In genomic region chr7:7682856-7683255, GRCh38 we compare ENCODE assay signal across 22 cellular contexts. TPM values are rescaled to one million over a fixed set of nuclear protein-coding genes. Genes with fewer than 3 reads are reported as not detected.
DNase-seq lines count a peak whose midpoint lies in the region; ATAC-seq and TF ChIP-seq lines count a peak whose summit lies in the region.
"Had no signal": no experiment of that assay in that cellular context is flagged by ENCODE, and none has a peak within 500 bp of the region (broad histone marks: within the 10 kb centered on the region; RNA-seq: fewer than 3 reads in every experiment).

No MANE protein-coding gene starts in this region.

- ATAC-seq in HG03520 (IDR thresholded peaks at IDR 0.05; ENCODE audit: unreplicated experiment), result no peak
- ATAC-seq: activated CD8-positive, alpha-beta T cell treated with anti-CD3 and anti-CD28 coated beads for 36 hours; activated T-cell treated with anti-CD3 and anti-CD28 coated beads, Interleukin-2, amount 50 U/mL, for 72 hours; esophagus mucosa; Right ventricle myocardium inferior had no signal

- H3K9ac ChIP-seq in H9 (ENCODE audit: extremely low read depth, insufficient read length, low read length) (no peak overlapping the region), parathyroid adenoma (no peak overlapping the region)
- H3K9ac ChIP-seq: neural progenitor cell had no signal

- no peak overlapping the region for H2BK120ac ChIP-seq in H9 (ENCODE audit: low read depth, low read length, poor library complexity, severe bottlenecking)

- H3K36me3 Mint-ChIP-seq in Calu3 (ENCODE audit: insufficient read depth, unreplicated experiment) (no peaks in the 10 kb centered on the region), H9 (ENCODE audit: insufficient read depth in 1 of 3, low read depth in 3 of 3) (peaks cover 2 to 3% (median 2%) of the 10 kb centered on the region in 3 experiments; a peak in 4 of 7 replicates), brain (peaks cover 11% of the 10 kb centered on the region)

- no peaks in the 10 kb centered on the region for H3K9me3 Mint-ChIP-seq in Calu3 (ENCODE audit: low read depth, unreplicated experiment)
- peaks cover 2% of the 10 kb centered on the region in 2 experiments; a peak in 4 of 5 replicates for H3K9me3 Mint-ChIP-seq in H9
- H3K9me3 Mint-ChIP-seq in brain, result peaks cover 0 to 3% (median 2%) of the 10 kb centered on the region in 5 experiments
- H3K9me3 Mint-ChIP-seq: memory B cell, neural progenitor cell had no signal

- no peak overlapping the region for H4K5ac ChIP-seq in H9 (ENCODE audit: insufficient read length, low read depth, low read length)

- no peak for DNase-seq in Calu3
- no peak for DNase-seq in H9
- DNase-seq in effector CD8-positive, alpha-beta T cell (lab: John Stamatoyannopoulos, UW), result no peak
- no peak for DNase-seq in stimulated activated CD4-positive, alpha-beta T cell treated with anti-CD3 and anti-CD28 coated beads, Interleukin-12 subunit alpha, Interleukin-12 subunit beta, amount 100 ng/mL, for 4 hours
- DNase-seq in NK-92 (lab: John Stamatoyannopoulos, UW; ENCODE audit: unreplicated experiment), result no peak
- DNase-seq: activated CD8-positive, alpha-beta T cell treated with anti-CD3 and anti-CD28 coated beads for 36 hours; activated T-cell treated with anti-CD3 and anti-CD28 coated beads, Interleukin-2, amount 50 U/mL, for 72 hours; brain microvascular endothelial cell; immature natural killer cell; Kasumi-1; NCI-H1436 treated with DMSO at 0.1 percent for 48 hours; NCI-H2227 treated with DMSO at 0.1 percent for 48 hours; retina; stimulated activated naive CD4-positive, alpha-beta T cell treated with Interleukin-2 at 50 U/mL for 16 hours had no signal

- H3K4ac ChIP-seq in H9 (ENCODE audit: low read depth, low read length), result no peak overlapping the region

- no peaks in the 10 kb centered on the region for H3K27me3 Mint-ChIP-seq in Calu3 (ENCODE audit: unreplicated experiment)
- H3K27me3 Mint-ChIP-seq in H9 (ENCODE audit: low read depth), result no peaks in the 10 kb centered on the region
- no peaks in the 10 kb centered on the region for H3K27me3 Mint-ChIP-seq in brain
- H3K27me3 Mint-ChIP-seq: activated CD8-positive, alpha-beta T cell treated with anti-CD3 and anti-CD28 coated beads for 36 hours; activated naive CD8-positive, alpha-beta T cell; memory B cell had no signal

- CTCF ChIA-PET in Calu3 (lab: Charles Lee), result interaction anchor here (2.2 kb wide), 1 partner anchor 14 kb away, joined by 19 read pairs; no protein-coding TSS in a partner anchor

- no peak overlapping the region for H3K4me3 ChIP-seq in parathyroid adenoma (ENCODE audit: low read depth, low read length)
- H3K4me3 ChIP-seq: neural progenitor cell had no signal

- TF ChIP-seq CTCF in Calu3 (IDR thresholded peaks at IDR 0.05; ENCODE audit: unreplicated experiment) (no peak), H9 (conservative IDR thresholded peaks at IDR 0.05) (no peak), brain (conservative IDR thresholded peaks at IDR 0.05) (no peak), parathyroid adenoma (IDR thresholded peaks at IDR 0.05) (no peak)

- no peak overlapping the region for H2BK15ac ChIP-seq in H9 (ENCODE audit: low read depth, low read length)

- H2BK12ac ChIP-seq in H9 (ENCODE audit: insufficient read length, low read depth, low read length), result no peak overlapping the region

- H2AFZ ChIP-seq in H9 (ENCODE audit: low read length) (no peak overlapping the region), parathyroid adenoma (peak overlapping the region; percentile 31)
- H2AFZ ChIP-seq: neural progenitor cell had no signal

- H3K27ac Mint-ChIP-seq in Calu3 (ENCODE audit: unreplicated experiment) (peak overlapping the region; percentile 90), H9 (peak overlapping the region in 2 of 3 experiments; percentile 49 to 78; a peak in 2 of 7 replicates), brain (peak overlapping the region in 4 of 5 experiments; percentile 60 to 91 (median 74))
- H3K27ac Mint-ChIP-seq: activated CD8-positive, alpha-beta T cell treated with anti-CD3 and anti-CD28 coated beads for 36 hours; activated naive CD8-positive, alpha-beta T cell; activated T-cell treated with anti-CD3 and anti-CD28 coated beads, Interleukin-2, amount 50 U/mL, for 72 hours; memory B cell; neural progenitor cell had no signal

- H3K18ac ChIP-seq in H9 (ENCODE audit: insufficient read length, low read depth, low read length), result no peak overlapping the region

- no peak overlapping the region for H2BK20ac ChIP-seq in H9 (ENCODE audit: low read depth, low read length, poor library complexity, severe bottlenecking)

- H3K4me3 Mint-ChIP-seq in Calu3 (ENCODE audit: low read depth, unreplicated experiment), result peak overlapping the region; percentile 67
- no peak overlapping the region for H3K4me3 Mint-ChIP-seq in H9
- peak overlapping the region in 2 of 5 experiments; percentile 59 to 71 for H3K4me3 Mint-ChIP-seq in brain
- H3K4me3 Mint-ChIP-seq: activated CD8-positive, alpha-beta T cell treated with anti-CD3 and anti-CD28 coated beads for 36 hours; activated naive CD8-positive, alpha-beta T cell; activated T-cell treated with anti-CD3 and anti-CD28 coated beads, Interleukin-2, amount 50 U/mL, for 72 hours; immature natural killer cell; memory B cell; neural progenitor cell had no signal

- H3K79me2 ChIP-seq in H9 (ENCODE audit: insufficient read depth, low read length), result no peaks in the 10 kb centered on the region
- no peaks in the 10 kb centered on the region for H3K79me2 ChIP-seq in parathyroid adenoma

- intact Hi-C loops in Calu3 (cut with micrococcal nuclease; ENCODE audit: unreplicated experiment), result loop anchor here (1.0 to 5.0 kb wide), 3 partner anchors 209 to 534 kb away; no protein-coding TSS in a partner anchor

- no peaks in the 10 kb centered on the region for H4K20me1 ChIP-seq in H9 (ENCODE audit: control insufficient read depth, insufficient read depth, insufficient read length)

- BruUV-seq in Calu3 (replicated peaks; lab: Mats Ljungman, UMichigan), result no TSS peak

- no peak overlapping the region for H4K8ac ChIP-seq in H9 (replicated peaks; ENCODE audit: insufficient read length, low read depth, low read length)

- no peaks in the 10 kb centered on the region for H3K23me2 ChIP-seq in H9 (ENCODE audit: insufficient read length, low read depth, low read length, poor library complexity, severe bottlenecking)

- H3K27ac ChIP-seq in H9 (ENCODE audit: insufficient read length, low read depth, low read length) (no peak overlapping the region), parathyroid adenoma (peak overlapping the region; percentile 67)
- H3K27ac ChIP-seq: brain microvascular endothelial cell, neural progenitor cell had no signal

- no peak overlapping the region for H4K91ac ChIP-seq in H9 (ENCODE audit: insufficient read length, low read depth, low read length)

- no peaks in the 10 kb centered on the region for H3K27me3 ChIP-seq in H9 (ENCODE audit: insufficient read depth, low read length)
- H3K27me3 ChIP-seq in parathyroid adenoma (ENCODE audit: control insufficient read depth, insufficient read depth, low read length), result no peaks in the 10 kb centered on the region
- H3K27me3 ChIP-seq: brain microvascular endothelial cell, neural progenitor cell had no signal

- H2BK5ac ChIP-seq in H9 (ENCODE audit: insufficient read length, low read length), result no peak overlapping the region

- H3K14ac ChIP-seq in H9 (ENCODE audit: insufficient read depth, low read length), result no peak overlapping the region

- H3T11ph ChIP-seq in H9 (ENCODE audit: low read length), result no peak overlapping the region

- WGBS in H9 (ENCODE audit: extremely low coverage, insufficient read length, low lambda C conversion rate), result no CpG with 5 or more reads among the region's 5 CpGs

- no peak overlapping the region for H3K56ac ChIP-seq in H9 (ENCODE audit: insufficient read length, low read depth, low read length)

- H3K4me1 ChIP-seq in H9 (ENCODE audit: insufficient read depth, low read length) (no peaks in the 10 kb centered on the region; the same call in 1 of the 2 replicates), parathyroid adenoma (peaks cover 33% of the 10 kb centered on the region)

- no peak overlapping the region for H2AK5ac ChIP-seq in H9 (ENCODE audit: insufficient read length, low read length)

- no peaks in the 10 kb centered on the region for H3K9me3 ChIP-seq in H9 (ENCODE audit: control insufficient read depth, low read depth, low read length)
- no peaks in the 10 kb centered on the region for H3K9me3 ChIP-seq in parathyroid adenoma (ENCODE audit: control insufficient read depth, low read length)

- H3K4me2 ChIP-seq in H9 (ENCODE audit: insufficient read depth, insufficient read length, low read length) (no peak overlapping the region), parathyroid adenoma (ENCODE audit: low read length) (peak overlapping the region; percentile 51)
- H3K4me2 ChIP-seq: neural progenitor cell had no signal

- H3K23ac ChIP-seq in H9 (ENCODE audit: insufficient read length, low read depth, low read length), result no peak overlapping the region

- peaks cover 22% of the 10 kb centered on the region for H3K4me1 Mint-ChIP-seq in Calu3 (ENCODE audit: low read depth, unreplicated experiment)
- 0 out of 4 replicates have a peak, but pooled peaks cover 0 to 9% of the 10 kb centered on the region in 2 experiments for H3K4me1 Mint-ChIP-seq in H9
- H3K4me1 Mint-ChIP-seq in brain, result peaks cover 46% of the 10 kb centered on the region

- H3K79me1 ChIP-seq in H9 (ENCODE audit: insufficient read depth, low read depth, low read length, poor library complexity, severe bottlenecking), result no peaks in the 10 kb centered on the region

- H3K36me3 ChIP-seq in parathyroid adenoma (ENCODE audit: control insufficient read depth, insufficient read depth, low read length), result no peaks in the 10 kb centered on the region
- H3K36me3 ChIP-seq: brain microvascular endothelial cell, neural progenitor cell had no signal

RNA-seq across cellular contexts. Expression of gene RPA3, which starts 35.6 kb away (rescaled TPM):
- total RNA-seq in Calu3 (2022), result 124 and 143 TPM in 2 replicates
- 108 TPM in 2 replicates for total RNA-seq in H9 (2021)
- 57.1 TPM for polyA plus RNA-seq in brain (ENCODE audit: insufficient read depth, low read depth, low replicate concordance)

RNA-seq across cellular contexts. Expression of gene UMAD1, which starts 42.3 kb away (rescaled TPM):
- 25.2 and 25.7 TPM in 2 replicates for total RNA-seq in Calu3 (2022)
- 8.5 and 8.9 TPM in 2 replicates for total RNA-seq in H9 (2021)
- 12.0 TPM for polyA plus RNA-seq in brain (ENCODE audit: insufficient read depth, low read depth, low replicate concordance)
